1 cellular context compared by ENCODE assay signal in the genomic region with DNA sequence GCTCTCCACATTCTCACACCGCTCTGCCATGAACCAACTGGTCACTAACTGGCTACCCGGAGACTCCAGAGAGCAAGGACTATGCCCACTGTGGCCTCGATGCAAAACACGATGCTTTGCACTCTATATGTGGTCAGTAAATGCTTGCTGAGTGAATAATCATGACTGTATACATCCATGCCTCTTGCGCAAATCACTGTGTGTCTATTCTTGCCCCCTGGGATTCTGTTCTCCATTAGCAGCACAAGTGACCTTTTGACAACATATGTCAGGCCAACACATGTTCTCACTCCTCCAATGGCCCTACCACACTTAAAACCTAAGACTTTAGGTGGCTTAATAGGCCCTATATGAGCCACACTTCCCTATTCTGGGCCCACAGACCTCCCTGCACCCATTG.
TF ChIP-seq lines count a peak whose summit lies in the region.

No MANE protein-coding gene starts in this region.

TF ChIP-seq in WTC11, 78 proteins besides CTCF, POLR2A, EP300 and RAD21 (continued from another document):
- TF ChIP-seq, protein P1, sequence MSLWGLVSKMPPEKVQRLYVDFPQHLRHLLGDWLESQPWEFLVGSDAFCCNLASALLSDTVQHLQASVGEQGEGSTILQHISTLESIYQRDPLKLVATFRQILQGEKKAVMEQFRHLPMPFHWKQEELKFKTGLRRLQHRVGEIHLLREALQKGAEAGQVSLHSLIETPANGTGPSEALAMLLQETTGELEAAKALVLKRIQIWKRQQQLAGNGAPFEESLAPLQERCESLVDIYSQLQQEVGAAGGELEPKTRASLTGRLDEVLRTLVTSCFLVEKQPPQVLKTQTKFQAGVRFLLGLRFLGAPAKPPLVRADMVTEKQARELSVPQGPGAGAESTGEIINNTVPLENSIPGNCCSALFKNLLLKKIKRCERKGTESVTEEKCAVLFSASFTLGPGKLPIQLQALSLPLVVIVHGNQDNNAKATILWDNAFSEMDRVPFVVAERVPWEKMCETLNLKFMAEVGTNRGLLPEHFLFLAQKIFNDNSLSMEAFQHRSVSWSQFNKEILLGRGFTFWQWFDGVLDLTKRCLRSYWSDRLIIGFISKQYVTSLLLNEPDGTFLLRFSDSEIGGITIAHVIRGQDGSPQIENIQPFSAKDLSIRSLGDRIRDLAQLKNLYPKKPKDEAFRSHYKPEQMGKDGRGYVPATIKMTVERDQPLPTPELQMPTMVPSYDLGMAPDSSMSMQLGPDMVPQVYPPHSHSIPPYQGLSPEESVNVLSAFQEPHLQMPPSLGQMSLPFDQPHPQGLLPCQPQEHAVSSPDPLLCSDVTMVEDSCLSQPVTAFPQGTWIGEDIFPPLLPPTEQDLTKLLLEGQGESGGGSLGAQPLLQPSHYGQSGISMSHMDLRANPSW (CRISPR knock-in tag; conservative IDR thresholded peaks at IDR 0.05; ENCODE audit: low read depth) = no peak
- TF ChIP-seq ESRRA (CRISPR knock-in tag; IDR thresholded peaks at IDR 0.05; ENCODE audit: borderline replicate concordance) = no peak
- TF ChIP-seq KAT7 (CRISPR knock-in tag; IDR thresholded peaks at IDR 0.05; ENCODE audit: borderline replicate concordance) = no peak
- TF ChIP-seq NR2C2 (CRISPR knock-in tag; IDR thresholded peaks at IDR 0.05) = no peak
- TF ChIP-seq, protein P2, sequence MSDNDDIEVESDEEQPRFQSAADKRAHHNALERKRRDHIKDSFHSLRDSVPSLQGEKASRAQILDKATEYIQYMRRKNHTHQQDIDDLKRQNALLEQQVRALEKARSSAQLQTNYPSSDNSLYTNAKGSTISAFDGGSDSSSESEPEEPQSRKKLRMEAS (CRISPR knock-in tag; IDR thresholded peaks at IDR 0.05) = no peak
- no peak for TF ChIP-seq FOXK1 (CRISPR knock-in tag; IDR thresholded peaks at IDR 0.05)
- TF ChIP-seq NFE2L1 (CRISPR knock-in tag; IDR thresholded peaks at IDR 0.05) = no peak
TF ChIP-seq in WTC11: peak in this region for 0.
